In genomic region chr17:64147110-64148016, GRCh38 we compare ENCODE assay signal across 1 cellular context.
TF ChIP-seq lines count a peak whose summit lies in the region.

No MANE protein-coding gene starts in this region.

TF ChIP-seq in HepG2, 621 proteins besides CTCF, POLR2A, EP300 and RAD21 (continued from another document and continues in another):
- TF ChIP-seq ARID3A (IDR thresholded peaks at IDR 0.05; ENCODE audit: low read depth, low read length) (peak; percentile 83), SNAPC4 (CRISPR knock-in tag; IDR thresholded peaks at IDR 0.05) (peak; percentile 89), NR1H2 (CRISPR knock-in tag; IDR thresholded peaks at IDR 0.05; ENCODE audit: borderline replicate concordance, low read depth) (no peak), UBTF (CRISPR knock-in tag; IDR thresholded peaks at IDR 0.05) (no peak; the same call in 1 of the 2 replicates), ZNF44 (CRISPR knock-in tag; IDR thresholded peaks at IDR 0.05) (peak; percentile 94; the same call in 1 of the 2 replicates), EEA1 (CRISPR knock-in tag; IDR thresholded peaks at IDR 0.05; ENCODE audit: borderline replicate concordance) (no peak), PHB2 (IDR thresholded peaks at IDR 0.05; ENCODE audit: partially characterized antibody) (no peak), ZFY (CRISPR knock-in tag; IDR thresholded peaks at IDR 0.05) (peak; percentile 71), NR3C1 (CRISPR knock-in tag; IDR thresholded peaks at IDR 0.05) (no peak), FOSL1 (CRISPR knock-in tag; IDR thresholded peaks at IDR 0.05; ENCODE audit: borderline replicate concordance) (no peak), ATF7-NPFF (CRISPR knock-in tag; IDR thresholded peaks at IDR 0.05; ENCODE audit: low read depth) (no peak), ZNF616 (CRISPR knock-in tag; IDR thresholded peaks at IDR 0.05; ENCODE audit: low read depth) (no peak), KLF13 (CRISPR knock-in tag; IDR thresholded peaks at IDR 0.05) (no peak), PLSCR1 (CRISPR knock-in tag; IDR thresholded peaks at IDR 0.05; ENCODE audit: borderline replicate concordance) (no peak), HMGA1 (CRISPR knock-in tag; conservative IDR thresholded peaks at IDR 0.05) (no peak), MEIS1 (CRISPR knock-in tag; IDR thresholded peaks at IDR 0.05; ENCODE audit: borderline replicate concordance) (no peak), ZNF329 (CRISPR knock-in tag; IDR thresholded peaks at IDR 0.05; ENCODE audit: low read depth) (no peak), ZBTB42 (CRISPR knock-in tag; IDR thresholded peaks at IDR 0.05) (no peak), ZBTB10 (CRISPR knock-in tag; IDR thresholded peaks at IDR 0.05; ENCODE audit: borderline replicate concordance) (no peak), FOXP1 (IDR thresholded peaks at IDR 0.05) (no peak), FOXP1 (CRISPR knock-in tag; IDR thresholded peaks at IDR 0.05) (peak; percentile 45; the same call in 1 of the 2 replicates), ZNF7 (CRISPR knock-in tag; IDR thresholded peaks at IDR 0.05) (0 out of 2 replicates have a peak, but pooled peaks have one; percentile 29), ZBTB7A (CRISPR knock-in tag; IDR thresholded peaks at IDR 0.05) (no peak), ZNF460 (CRISPR knock-in tag; IDR thresholded peaks at IDR 0.05; ENCODE audit: borderline replicate concordance) (no peak), ZNF687 (CRISPR knock-in tag; IDR thresholded peaks at IDR 0.05) (no peak), ZNF33A (CRISPR knock-in tag; IDR thresholded peaks at IDR 0.05; ENCODE audit: borderline replicate concordance) (no peak), HOXA3 (CRISPR knock-in tag; IDR thresholded peaks at IDR 0.05) (no peak), SMC3 (IDR thresholded peaks at IDR 0.05; ENCODE audit: low read length) (peak; percentile 14; the same call in 1 of the 2 replicates), NBN (conservative IDR thresholded peaks at IDR 0.05) (no peak), ZNF362 (CRISPR knock-in tag; IDR thresholded peaks at IDR 0.05; ENCODE audit: borderline replicate concordance) (no peak), ZNF570 (CRISPR knock-in tag; IDR thresholded peaks at IDR 0.05; ENCODE audit: borderline replicate concordance) (no peak), DR1 (CRISPR knock-in tag; IDR thresholded peaks at IDR 0.05) (peak; percentile 5; the same call in 1 of the 2 replicates), TAF15 (IDR thresholded peaks at IDR 0.05; ENCODE audit: low read depth, low read length, poor library complexity, severe bottlenecking) (no peak), ZNF280B (CRISPR knock-in tag; IDR thresholded peaks at IDR 0.05; ENCODE audit: borderline replicate concordance) (no peak), ZNF615 (CRISPR knock-in tag; IDR thresholded peaks at IDR 0.05; ENCODE audit: borderline replicate concordance) (no peak), KAT7 (CRISPR knock-in tag; IDR thresholded peaks at IDR 0.05; ENCODE audit: borderline replicate concordance) (peak; percentile 62; the same call in 1 of the 2 replicates), ZNF574 (CRISPR knock-in tag; IDR thresholded peaks at IDR 0.05) (peak; percentile 25)
